Comparison of ENCODE assay signal across 33 cellular contexts in the genomic region with DNA sequence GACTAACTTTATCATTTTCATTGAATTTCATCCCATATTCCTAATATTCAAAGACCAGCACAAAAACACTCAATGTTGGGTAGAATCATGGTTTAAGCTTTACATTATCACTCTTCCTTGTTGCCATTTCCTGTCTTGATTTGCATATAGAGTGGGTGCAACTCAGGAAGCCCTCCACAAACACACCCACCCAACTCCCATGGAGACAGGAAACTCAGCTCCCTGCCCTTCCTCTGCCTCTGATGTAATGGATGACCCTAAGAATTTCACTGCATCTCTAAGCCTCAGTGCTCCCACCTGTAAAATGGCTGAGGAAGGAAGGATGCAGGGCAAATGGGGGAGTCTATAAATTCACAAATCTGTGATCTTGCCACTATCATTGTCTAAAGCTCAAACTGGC.
A peak's percentile ranks its signal among the peaks of the same experiment; 100 is the strongest.
DNase-seq lines count a peak whose midpoint lies in the region; ATAC-seq, FAIRE-seq and TF ChIP-seq lines count a peak whose summit lies in the region.
"Had no signal": no experiment of that assay in that cellular context is flagged by ENCODE, and none has a peak within 500 bp of the region (broad histone marks: within the 10 kb centered on the region; RNA-seq: fewer than 3 reads in every experiment).

No MANE protein-coding gene starts in this region.

- no peak overlapping the region for H3K4me3 Mint-ChIP-seq in astrocyte (ENCODE audit: unreplicated experiment)
- H3K4me3 Mint-ChIP-seq in stimulated activated effector memory CD8-positive, alpha-beta T cell treated with anti-CD3 and anti-CD28 coated beads, Interleukin-12 subunit alpha, Interleukin-12 subunit beta, amount 100 ng/mL, for 72 hours: no peak overlapping the region

- H3K36me3 Mint-ChIP-seq in astrocyte (ENCODE audit: low read depth, unreplicated experiment): no peaks in the 10 kb centered on the region
- no peaks in the 10 kb centered on the region for H3K36me3 Mint-ChIP-seq in stimulated activated effector memory CD8-positive, alpha-beta T cell treated with anti-CD3 and anti-CD28 coated beads, Interleukin-12 subunit alpha, Interleukin-12 subunit beta, amount 100 ng/mL, for 72 hours
- H3K36me3 Mint-ChIP-seq: IgD-negative memory B cell had no signal

- no peaks in the 10 kb centered on the region for H3K27me3 ChIP-seq in A673 (replicated peaks; ENCODE audit: insufficient read depth, low read depth, low read length, poor library complexity)
- H3K27me3 ChIP-seq in astrocyte (ENCODE audit: insufficient read depth, low read length): no peaks in the 10 kb centered on the region
- H3K27me3 ChIP-seq in mesenchymal stem cell (ENCODE audit: control insufficient read depth in 1 of 2, insufficient read depth in 1 of 2, low read length in 2 of 2): no peaks in the 10 kb centered on the region
- H3K27me3 ChIP-seq in body of pancreas: no peaks in the 10 kb centered on the region
- H3K27me3 ChIP-seq: adrenal gland, breast epithelium, foreskin keratinocyte, testis, uterus had no signal

- ATAC-seq in stimulated activated effector memory CD8-positive, alpha-beta T cell treated with anti-CD3 and anti-CD28 coated beads, Interleukin-12 subunit alpha, Interleukin-12 subunit beta, amount 100 ng/mL, for 72 hours: no peak
- no peak for ATAC-seq in body of pancreas
- ATAC-seq: left lobe of liver, sciatic nerve had no signal

- peaks cover 34% of the 10 kb centered on the region for H3K4me1 ChIP-seq in A673 (ENCODE audit: insufficient read depth, low read length, poor library complexity, severe bottlenecking)
- H3K4me1 ChIP-seq in astrocyte (ENCODE audit: insufficient read depth, low read length): peaks cover 32% of the 10 kb centered on the region
- H3K4me1 ChIP-seq in mesenchymal stem cell (ENCODE audit: control insufficient read depth, insufficient read depth, low read depth, low read length): peaks cover 9% of the 10 kb centered on the region
- no peaks in the 10 kb centered on the region for H3K4me1 ChIP-seq in body of pancreas
- H3K4me1 ChIP-seq: adrenal gland, breast epithelium, foreskin keratinocyte, prostate gland, testis, uterus had no signal

- H2BK120ac ChIP-seq in mesenchymal stem cell (ENCODE audit: low read depth, low read length): no peak overlapping the region

- no peak overlapping the region for H3K18ac ChIP-seq in mesenchymal stem cell (ENCODE audit: low read depth in 1 of 2, low read length in 2 of 2)

- H3K9me3 Mint-ChIP-seq in astrocyte (ENCODE audit: unreplicated experiment): no peaks in the 10 kb centered on the region
- H3K9me3 Mint-ChIP-seq in stimulated activated effector memory CD8-positive, alpha-beta T cell treated with anti-CD3 and anti-CD28 coated beads, Interleukin-12 subunit alpha, Interleukin-12 subunit beta, amount 100 ng/mL, for 72 hours: no peaks in the 10 kb centered on the region

- H3K9me3 ChIP-seq in A673 (ENCODE audit: low read depth, low read length, poor library complexity, severe bottlenecking) (no peaks in the 10 kb centered on the region), astrocyte (ENCODE audit: insufficient read depth, low read depth, low read length) (no peaks in the 10 kb centered on the region), mesenchymal stem cell (ENCODE audit: control insufficient read depth, low read length) (no peaks in the 10 kb centered on the region), body of pancreas (no peaks in the 10 kb centered on the region)
- H3K9me3 ChIP-seq: adrenal gland, breast epithelium, prostate gland, testis, uterus had no signal

- DNase-seq in A673 (ENCODE audit: low spot score) (peak; percentile 87), HK-2 (ENCODE audit: unreplicated experiment) (peak; percentile 11), astrocyte (ENCODE audit: low read depth) (peak; percentile 33), mesenchymal stem cell (no peak), body of pancreas (no peak), NCI-H146 treated with DMSO at 0.1 percent for 48 hours (lab: John Stamatoyannopoulos, UW; ENCODE audit: unreplicated experiment) (no peak), NCI-H524 treated with DMSO at 0.1 percent for 48 hours (lab: John Stamatoyannopoulos, UW) (no peak)
- DNase-seq in stimulated activated effector memory CD8-positive, alpha-beta T cell treated with anti-CD3 and anti-CD28 coated beads, Interleukin-12 subunit alpha, Interleukin-12 subunit beta, amount 100 ng/mL, for 72 hours (ENCODE audit: low spot score in 2 of 2): no peak
- DNase-seq: activated CD4-positive, alpha-beta T cell treated with anti-CD3 and anti-CD28 coated beads for 48 hours; activated naive CD4-positive, alpha-beta T cell; activated T-cell treated with anti-CD3 and anti-CD28 coated beads, Interleukin-2, amount 50 U/mL, for 48 hours; adrenal gland; C1 segment of cervical spinal cord; COR-L47; DMS53; effector CD8-positive, alpha-beta T cell; erythroblast; H7; NCI-H1105; NCI-H2029 treated with DMSO at 0.1 percent for 48 hours; NCI-H345; stimulated activated CD4-positive, alpha-beta T cell treated with anti-CD3 and anti-CD28 coated beads, Interleukin-15, amount 100 ng/mL, for 24 hours; stimulated activated naive CD4-positive, alpha-beta T cell treated with Interleukin-2 at 50 U/mL for 16 hours; testis; uterus had no signal

- no peak overlapping the region for H3K4me3 ChIP-seq in A673 (ENCODE audit: low read depth, low read length, poor library complexity, severe bottlenecking)
- H3K4me3 ChIP-seq in astrocyte (ENCODE audit: insufficient read depth, low read depth, low read length): peak overlapping the region; percentile 14
- no peak overlapping the region for H3K4me3 ChIP-seq in mesenchymal stem cell (ENCODE audit: insufficient read depth in 1 of 2, low read depth in 1 of 2, low read length in 2 of 2)
- H3K4me3 ChIP-seq in body of pancreas: no peak overlapping the region
- H3K4me3 ChIP-seq: adrenal gland, breast epithelium, prostate gland, testis, uterus had no signal

- peaks cover 22% of the 10 kb centered on the region for H3K4me1 Mint-ChIP-seq in astrocyte (ENCODE audit: low read depth, unreplicated experiment)
- H3K4me1 Mint-ChIP-seq in stimulated activated effector memory CD8-positive, alpha-beta T cell treated with anti-CD3 and anti-CD28 coated beads, Interleukin-12 subunit alpha, Interleukin-12 subunit beta, amount 100 ng/mL, for 72 hours: no peaks in the 10 kb centered on the region

- H4K91ac ChIP-seq in mesenchymal stem cell (ENCODE audit: low read length): no peak overlapping the region

- no peaks in the 10 kb centered on the region for H3K27me3 Mint-ChIP-seq in astrocyte (ENCODE audit: low read depth, unreplicated experiment)

- no peak overlapping the region for H3K4ac ChIP-seq in mesenchymal stem cell (ENCODE audit: low read depth in 1 of 2, low read length in 2 of 2)

- H3K4me2 ChIP-seq in astrocyte (ENCODE audit: low read length) (peak overlapping the region; percentile 82), mesenchymal stem cell (ENCODE audit: low read length, poor library complexity, severe bottlenecking) (peak overlapping the region; percentile 21)

- no peak for TF ChIP-seq POLR2A in body of pancreas (IDR thresholded peaks at IDR 0.05)

- peak overlapping the region; percentile 97 for H3K27ac Mint-ChIP-seq in astrocyte (ENCODE audit: unreplicated experiment)
- no peak overlapping the region for H3K27ac Mint-ChIP-seq in stimulated activated effector memory CD8-positive, alpha-beta T cell treated with anti-CD3 and anti-CD28 coated beads, Interleukin-12 subunit alpha, Interleukin-12 subunit beta, amount 100 ng/mL, for 72 hours

- H4K8ac ChIP-seq in mesenchymal stem cell (ENCODE audit: low read length): no peak overlapping the region

- no TSS peak for BruUV-seq in A673 (replicated peaks; lab: Mats Ljungman, UMichigan)

- H3K36me3 ChIP-seq in A673 (ENCODE audit: insufficient read depth, low read length, poor library complexity, severe bottlenecking): no peaks in the 10 kb centered on the region
- no peaks in the 10 kb centered on the region for H3K36me3 ChIP-seq in astrocyte (ENCODE audit: insufficient read depth, low read length)
- no peaks in the 10 kb centered on the region for H3K36me3 ChIP-seq in mesenchymal stem cell (ENCODE audit: control insufficient read depth in 1 of 2, insufficient read depth in 2 of 2, low read depth in 1 of 2, low read length in 2 of 2)
- no peaks in the 10 kb centered on the region for H3K36me3 ChIP-seq in body of pancreas (replicated peaks in 1 of 2; ENCODE audit: insufficient read depth in 1 of 2, low read depth in 2 of 2)
- H3K36me3 ChIP-seq: adrenal gland, breast epithelium, prostate gland, uterus had no signal

- H2AFZ ChIP-seq in astrocyte (ENCODE audit: low read depth, low read length) (no peak overlapping the region), mesenchymal stem cell (ENCODE audit: low read depth, low read length) (no peak overlapping the region)

- H2BK12ac ChIP-seq in mesenchymal stem cell (ENCODE audit: low read length in 2 of 2): no peak overlapping the region

- peak; percentile 13 for FAIRE-seq in astrocyte (lab: Jason Lieb, UNC)
- FAIRE-seq: colon, GM18507 had no signal

- H2BK15ac ChIP-seq in mesenchymal stem cell (ENCODE audit: low read depth, poor library complexity, severe bottlenecking): no peak overlapping the region

- H3K14ac ChIP-seq in mesenchymal stem cell (ENCODE audit: low read length in 2 of 2): no peak overlapping the region

- TF ChIP-seq CTCF in A673 (conservative IDR thresholded peaks at IDR 0.05; ENCODE audit: low read depth, low read length): no peak
- no peak for TF ChIP-seq CTCF in astrocyte (IDR thresholded peaks at IDR 0.05; ENCODE audit: insufficient read depth, low read depth, low read length)
- no peak for TF ChIP-seq CTCF in body of pancreas (IDR thresholded peaks at IDR 0.05)

- no peaks in the 10 kb centered on the region for H4K20me1 ChIP-seq in astrocyte (ENCODE audit: insufficient read depth, low read length)

- peak overlapping the region; percentile 71 for H2AK5ac ChIP-seq in mesenchymal stem cell (ENCODE audit: low read length, severe bottlenecking)

- CTCF ChIA-PET in A673 (lab: Charles Lee): no interaction called here

- H2BK5ac ChIP-seq in mesenchymal stem cell (ENCODE audit: low read depth, low read length, poor library complexity, severe bottlenecking): no peak overlapping the region

- no peaks in the 10 kb centered on the region for H3K79me2 ChIP-seq in astrocyte (ENCODE audit: insufficient read depth, low read length)

- H3K9ac ChIP-seq in astrocyte (ENCODE audit: low read length) (peak overlapping the region; percentile 73), mesenchymal stem cell (ENCODE audit: low read length) (no peak overlapping the region)

- H3K27ac ChIP-seq in A673 (ENCODE audit: low read depth, low read length, poor library complexity, severe bottlenecking) (peak overlapping the region; percentile 42), astrocyte (ENCODE audit: low read depth, low read length) (peak overlapping the region; percentile 92), mesenchymal stem cell (ENCODE audit: low read length, poor library complexity, severe bottlenecking) (peak overlapping the region; percentile 87), body of pancreas (no peak overlapping the region)
- H3K27ac ChIP-seq: adrenal gland, breast epithelium, foreskin keratinocyte, prostate gland, testis, uterus had no signal

- H3K79me1 ChIP-seq in mesenchymal stem cell (replicated peaks; ENCODE audit: low read length, poor library complexity, severe bottlenecking): no peaks in the 10 kb centered on the region

- intact Hi-C loops in A673 (cut with micrococcal nuclease; ENCODE audit: unreplicated experiment) (no loop called here), body of pancreas (cut with DNase I) (no loop called here)

- H3K23ac ChIP-seq in mesenchymal stem cell (ENCODE audit: low read length in 2 of 2): no peak overlapping the region

- POLR2A ChIA-PET in A673 (lab: Charles Lee; ENCODE audit: low non-redundant PET): no interaction called here

Comparison
In these comparisons a context has a peak if more than half of its experiments do, and no peak if none do; other contexts are left out.
1. DNase-seq: peak in A673 (single experiment), HK-2 (single experiment) and astrocyte (single experiment); none in mesenchymal stem cell (single experiment), stimulated activated effector memory CD8-positive, alpha-beta T cell treated with anti-CD3 and anti-CD28 coated beads, Interleukin-12 subunit alpha, Interleukin-12 subunit beta, amount 100 ng/mL, for 72 hours (0 of 2), body of pancreas (0 of 4), NCI-H146 treated with DMSO at 0.1 percent for 48 hours (single experiment) and NCI-H524 treated with DMSO at 0.1 percent for 48 hours (single experiment).
2. H3K27ac ChIP-seq: peak in A673 (single experiment), astrocyte (single experiment) and mesenchymal stem cell (single experiment); none in body of pancreas (0 of 4).